1 cellular context compared by ENCODE assay signal in the genomic region with DNA sequence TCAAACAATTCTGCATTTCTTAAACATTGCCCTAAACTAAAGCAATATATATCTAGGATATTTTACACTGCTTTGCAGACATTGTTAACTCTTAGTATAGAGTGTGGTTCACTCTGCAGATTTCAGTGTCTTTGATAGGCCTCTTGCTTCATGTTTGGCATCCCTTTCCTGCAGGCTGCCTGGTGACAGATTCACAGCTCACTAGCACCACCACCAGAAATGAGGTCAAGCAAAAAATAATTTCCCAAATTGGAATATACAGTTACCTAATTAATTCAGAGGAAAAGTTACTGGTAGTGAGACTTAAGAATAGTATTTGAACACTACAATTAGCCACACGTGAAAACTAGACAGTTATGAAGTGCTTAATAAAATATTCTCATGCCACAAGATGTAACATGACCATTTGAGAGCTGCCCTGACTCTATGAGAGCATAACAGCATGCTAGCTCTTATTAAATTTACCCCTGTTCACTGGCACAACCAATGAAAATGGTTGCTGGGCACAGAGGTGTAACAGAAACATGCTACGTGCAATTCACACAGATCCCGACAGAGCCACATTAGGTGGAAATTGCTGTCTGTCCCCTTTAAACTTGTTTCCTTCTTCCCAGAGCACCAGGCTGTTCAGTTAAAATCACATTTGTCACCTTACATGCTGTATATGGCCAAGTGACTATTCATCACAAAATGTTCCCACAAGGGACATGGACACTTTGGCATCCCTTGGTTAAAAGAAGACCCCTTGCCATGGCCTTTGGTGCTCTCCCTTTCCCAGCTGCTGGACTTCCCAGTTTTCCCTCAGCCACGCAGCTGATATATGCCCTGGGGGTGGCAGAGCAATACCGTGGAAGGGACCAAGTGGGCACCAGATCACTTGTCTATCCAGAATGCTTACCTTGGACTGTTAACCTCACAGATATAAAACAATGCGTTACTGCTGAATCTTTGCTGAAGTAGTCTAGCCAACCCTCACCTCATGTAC.
TF ChIP-seq lines count a peak whose summit lies in the region.

No MANE protein-coding gene starts in this region.

TF ChIP-seq in GM12878, 131 proteins besides CTCF, POLR2A, EP300 and RAD21 (continued from another document):
- TF ChIP-seq NFYA (IDR thresholded peaks at IDR 0.05; ENCODE audit: borderline replicate concordance, low read depth, low read length) = no peak
- TF ChIP-seq NBN (IDR thresholded peaks at IDR 0.05) = no peak
- no peak for TF ChIP-seq TARDBP (IDR thresholded peaks at IDR 0.05; ENCODE audit: borderline replicate concordance)
- TF ChIP-seq, protein P1, sequence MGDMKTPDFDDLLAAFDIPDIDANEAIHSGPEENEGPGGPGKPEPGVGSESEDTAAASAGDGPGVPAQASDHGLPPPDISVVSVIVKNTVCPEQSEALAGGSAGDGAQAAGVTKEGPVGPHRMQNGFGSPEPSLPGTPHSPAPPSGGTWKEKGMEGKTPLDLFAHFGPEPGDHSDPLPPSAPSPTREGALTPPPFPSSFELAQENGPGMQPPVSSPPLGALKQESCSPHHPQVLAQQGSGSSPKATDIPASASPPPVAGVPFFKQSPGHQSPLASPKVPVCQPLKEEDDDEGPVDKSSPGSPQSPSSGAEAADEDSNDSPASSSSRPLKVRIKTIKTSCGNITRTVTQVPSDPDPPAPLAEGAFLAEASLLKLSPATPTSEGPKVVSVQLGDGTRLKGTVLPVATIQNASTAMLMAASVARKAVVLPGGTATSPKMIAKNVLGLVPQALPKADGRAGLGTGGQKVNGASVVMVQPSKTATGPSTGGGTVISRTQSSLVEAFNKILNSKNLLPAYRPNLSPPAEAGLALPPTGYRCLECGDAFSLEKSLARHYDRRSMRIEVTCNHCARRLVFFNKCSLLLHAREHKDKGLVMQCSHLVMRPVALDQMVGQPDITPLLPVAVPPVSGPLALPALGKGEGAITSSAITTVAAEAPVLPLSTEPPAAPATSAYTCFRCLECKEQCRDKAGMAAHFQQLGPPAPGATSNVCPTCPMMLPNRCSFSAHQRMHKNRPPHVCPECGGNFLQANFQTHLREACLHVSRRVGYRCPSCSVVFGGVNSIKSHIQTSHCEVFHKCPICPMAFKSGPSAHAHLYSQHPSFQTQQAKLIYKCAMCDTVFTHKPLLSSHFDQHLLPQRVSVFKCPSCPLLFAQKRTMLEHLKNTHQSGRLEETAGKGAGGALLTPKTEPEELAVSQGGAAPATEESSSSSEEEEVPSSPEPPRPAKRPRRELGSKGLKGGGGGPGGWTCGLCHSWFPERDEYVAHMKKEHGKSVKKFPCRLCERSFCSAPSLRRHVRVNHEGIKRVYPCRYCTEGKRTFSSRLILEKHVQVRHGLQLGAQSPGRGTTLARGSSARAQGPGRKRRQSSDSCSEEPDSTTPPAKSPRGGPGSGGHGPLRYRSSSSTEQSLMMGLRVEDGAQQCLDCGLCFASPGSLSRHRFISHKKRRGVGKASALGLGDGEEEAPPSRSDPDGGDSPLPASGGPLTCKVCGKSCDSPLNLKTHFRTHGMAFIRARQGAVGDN (IDR thresholded peaks at IDR 0.05) = no peak
- TF ChIP-seq KDM1A (IDR thresholded peaks at IDR 0.05; ENCODE audit: borderline replicate concordance) = no peak
- no peak for TF ChIP-seq MXI1 (IDR thresholded peaks at IDR 0.05; ENCODE audit: low read depth, low read length)
- TF ChIP-seq DPF2 (IDR thresholded peaks at IDR 0.05) = no peak
